Comparison of ENCODE assay signal across 18 cellular contexts in genomic region chr11:89416961-89417360, GRCh38.
DNase-seq lines count a peak whose midpoint lies in the region; ATAC-seq, FAIRE-seq and TF ChIP-seq lines count a peak whose summit lies in the region.
"Had no signal": no experiment of that assay in that cellular context is flagged by ENCODE, and none has a peak within 500 bp of the region (broad histone marks: within the 10 kb centered on the region; RNA-seq: fewer than 3 reads in every experiment).

No MANE protein-coding gene starts in this region.

- no peak overlapping the region for H3K18ac ChIP-seq in mesendoderm (ENCODE audit: low read length)

- in situ Hi-C loops in transverse colon (cut with MboI; ENCODE audit: low pct_ligation_motif_present in 1 of 4, low pct_unique_long_range_greater_than_20kb in 1 of 4, low sequenced_read_pairs in 3 of 4): no loop called here

- peak; percentile 8 for FAIRE-seq in endothelial cell of umbilical vein (lab: Jason Lieb, UNC)
- FAIRE-seq: GM12892, GM18507, H1 had no signal

- no peak overlapping the region for H3K23ac ChIP-seq in mesendoderm (ENCODE audit: low read length)

- DNase-seq in endothelial cell of umbilical vein (ENCODE audit: low read depth, low spot score): no peak
- DNase-seq in mesendoderm: peak; percentile 85
- DNase-seq in transverse colon: no peak
- no peak for DNase-seq in glomerular visceral epithelial cell (ENCODE audit: extremely low spot score)
- DNase-seq in SKM-1 (lab: John Stamatoyannopoulos, UW; ENCODE audit: unreplicated experiment): no peak
- DNase-seq: ACHN; AML-193; CD4-positive, alpha-beta memory T cell; DMS153; DMS79; GDM1 had no signal

- H3K4me1 ChIP-seq in HUES48 (ENCODE audit: control insufficient read depth, insufficient read depth, low read length): peaks cover 21% of the 10 kb centered on the region; the same call in 1 of the 2 replicates
- no peaks in the 10 kb centered on the region for H3K4me1 ChIP-seq in endothelial cell of umbilical vein (ENCODE audit: control insufficient read depth, extremely low read depth, insufficient read depth, low read length)
- H3K4me1 ChIP-seq in mesendoderm (ENCODE audit: control insufficient read depth, low read depth, low read length): peaks cover 3% of the 10 kb centered on the region
- no peaks in the 10 kb centered on the region for H3K4me1 ChIP-seq in transverse colon
- H3K4me1 ChIP-seq: HAP-1 had no signal

- H4K20me1 ChIP-seq in endothelial cell of umbilical vein (replicated peaks; ENCODE audit: control insufficient read depth, extremely low read depth, insufficient read depth, low read length): no peaks in the 10 kb centered on the region

- TF ChIP-seq EP300 in transverse colon (IDR thresholded peaks at IDR 0.05; ENCODE audit: low read depth): no peak

- H2AFZ ChIP-seq in endothelial cell of umbilical vein (ENCODE audit: low read depth, low read length): no peak overlapping the region

- H2BK15ac ChIP-seq in mesendoderm (replicated peaks; ENCODE audit: low read depth): no peak overlapping the region

- peak overlapping the region; percentile 47 for H3K27ac ChIP-seq in HUES48 (ENCODE audit: low read depth, low read length)
- no peak overlapping the region for H3K27ac ChIP-seq in endothelial cell of umbilical vein (ENCODE audit: insufficient read depth, low read depth, low read length)
- H3K27ac ChIP-seq in mesendoderm (ENCODE audit: low read depth, low read length): no peak overlapping the region
- H3K27ac ChIP-seq in transverse colon: no peak overlapping the region
- H3K27ac ChIP-seq: C4-2B had no signal

- H3K36me3 ChIP-seq in HUES48 (ENCODE audit: control insufficient read depth, insufficient read depth, low read length): no peaks in the 10 kb centered on the region
- no peaks in the 10 kb centered on the region for H3K36me3 ChIP-seq in endothelial cell of umbilical vein (ENCODE audit: control insufficient read depth in 2 of 2, extremely low read depth in 1 of 2, insufficient read depth in 2 of 2, low read length in 2 of 2)
- H3K36me3 ChIP-seq in mesendoderm (ENCODE audit: control insufficient read depth, insufficient read depth, low read length): no peaks in the 10 kb centered on the region
- no peaks in the 10 kb centered on the region for H3K36me3 ChIP-seq in transverse colon
- H3K36me3 ChIP-seq: HAP-1 had no signal

- no peak for TF ChIP-seq POLR2A in endothelial cell of umbilical vein (IDR thresholded peaks at IDR 0.05; ENCODE audit: low read depth, low read length)
- TF ChIP-seq POLR2A in transverse colon (IDR thresholded peaks at IDR 0.05): no peak

- H3K9ac ChIP-seq in HUES48 (ENCODE audit: low read depth, low read length) (no peak overlapping the region), endothelial cell of umbilical vein (replicated peaks; ENCODE audit: extremely low read depth, insufficient read depth, low read length) (no peak overlapping the region), mesendoderm (ENCODE audit: low read length) (no peak overlapping the region)

- no TSS peak for BruUV-seq in endothelial cell of umbilical vein (replicated peaks; lab: Mats Ljungman, UMichigan)

- no CpG with 5 or more reads among the region's 2 CpGs for WGBS in mesendoderm (ENCODE audit: extremely low coverage, insufficient coverage, low lambda C conversion rate)
- WGBS in transverse colon (ENCODE audit: low coverage in 1 of 2), 2 donors: 49 to 60% methylated on average over 2 of the region's 2 CpGs

- no peaks in the 10 kb centered on the region for H3K9me1 ChIP-seq in endothelial cell of umbilical vein (replicated peaks; ENCODE audit: control insufficient read depth, extremely low read depth, insufficient read depth, low read length)

- ATAC-seq in GM19455 (IDR thresholded peaks at IDR 0.05; ENCODE audit: unreplicated experiment): no peak

- H4K8ac ChIP-seq in mesendoderm (ENCODE audit: low read depth, low read length): no peak overlapping the region

- POLR2A ChIA-PET in endothelial cell of umbilical vein (lab: Charles Lee): no interaction called here

- TF ChIP-seq CTCF in endothelial cell of umbilical vein (IDR thresholded peaks at IDR 0.05; ENCODE audit: extremely low read depth in 1 of 2, insufficient read depth in 1 of 2, low read depth in 1 of 2, low read length in 2 of 2): no peak
- TF ChIP-seq CTCF in transverse colon (IDR thresholded peaks at IDR 0.05): no peak

- no peak overlapping the region for H3K56ac ChIP-seq in mesendoderm (ENCODE audit: low read length)

- dilution Hi-C loops in endothelial cell of umbilical vein (cut with MboI; ENCODE audit: extremely low pct_ligation_motif_present, low sequenced_read_pairs): no loop called here

- H3K27me3 ChIP-seq in HUES48 (ENCODE audit: control insufficient read depth, insufficient read depth, low read length) (no peaks in the 10 kb centered on the region), endothelial cell of umbilical vein (ENCODE audit: control insufficient read depth in 2 of 2, insufficient read depth in 2 of 2, low read length in 2 of 2) (no peaks in the 10 kb centered on the region), mesendoderm (ENCODE audit: insufficient read depth, low read length, poor library complexity) (no peaks in the 10 kb centered on the region), transverse colon (no peaks in the 10 kb centered on the region)

- H2BK5ac ChIP-seq in mesendoderm (ENCODE audit: low read length): no peak overlapping the region

- no peaks in the 10 kb centered on the region for H3K9me3 ChIP-seq in HUES48 (ENCODE audit: control insufficient read depth, insufficient read depth, low read length)
- no peaks in the 10 kb centered on the region for H3K9me3 ChIP-seq in endothelial cell of umbilical vein (replicated peaks; ENCODE audit: control insufficient read depth, insufficient read depth, low read length)
- no peaks in the 10 kb centered on the region for H3K9me3 ChIP-seq in transverse colon
- H3K9me3 ChIP-seq: HAP-1 had no signal

- no peak overlapping the region for H3K4ac ChIP-seq in mesendoderm (ENCODE audit: low read depth, low read length)

- H3K4me3 ChIP-seq in HUES48 (ENCODE audit: low read depth, low read length): no peak overlapping the region
- no peak overlapping the region for H3K4me3 ChIP-seq in endothelial cell of umbilical vein (replicated peaks in 1 of 3; ENCODE audit: insufficient read depth in 1 of 3, low read depth in 1 of 3, low read length in 3 of 3)
- H3K4me3 ChIP-seq in mesendoderm (ENCODE audit: low read length): no peak overlapping the region
- H3K4me3 ChIP-seq in transverse colon: no peak overlapping the region
- H3K4me3 ChIP-seq: HAP-1 had no signal

- H3K4me2 ChIP-seq in endothelial cell of umbilical vein (ENCODE audit: insufficient read depth, low read length) (no peak overlapping the region), mesendoderm (ENCODE audit: low read length) (no peak overlapping the region)

- H2AK5ac ChIP-seq in mesendoderm (ENCODE audit: low read length): no peak overlapping the region

- intact Hi-C loops in endothelial cell of umbilical vein (cut with micrococcal nuclease) (no loop called here), transverse colon (cut with DNase I; ENCODE audit: low total_unique reads) (no loop called here)

- CTCF ChIA-PET in endothelial cell of umbilical vein (lab: Charles Lee): no interaction called here

- H2BK120ac ChIP-seq in mesendoderm (ENCODE audit: low read depth, low read length): no peak overlapping the region

- H3K79me2 ChIP-seq in endothelial cell of umbilical vein (ENCODE audit: control insufficient read depth, insufficient read depth, low read length): no peaks in the 10 kb centered on the region
- H3K79me2 ChIP-seq in mesendoderm (ENCODE audit: control insufficient read depth, insufficient read depth, low read length): no peaks in the 10 kb centered on the region

- H3K79me1 ChIP-seq in mesendoderm (ENCODE audit: low read length): no peaks in the 10 kb centered on the region

- no peak overlapping the region for H4K5ac ChIP-seq in mesendoderm (ENCODE audit: low read length)

TF ChIP-seq in endothelial cell of umbilical vein, 7 proteins besides CTCF, POLR2A, EP300 and RAD21:
- no peak for TF ChIP-seq MAX (IDR thresholded peaks at IDR 0.05; ENCODE audit: insufficient read depth, insufficient read length)
TF ChIP-seq in endothelial cell of umbilical vein: peak in this region for 0.
